8 cellular contexts compared by ENCODE assay signal in the genomic region with DNA sequence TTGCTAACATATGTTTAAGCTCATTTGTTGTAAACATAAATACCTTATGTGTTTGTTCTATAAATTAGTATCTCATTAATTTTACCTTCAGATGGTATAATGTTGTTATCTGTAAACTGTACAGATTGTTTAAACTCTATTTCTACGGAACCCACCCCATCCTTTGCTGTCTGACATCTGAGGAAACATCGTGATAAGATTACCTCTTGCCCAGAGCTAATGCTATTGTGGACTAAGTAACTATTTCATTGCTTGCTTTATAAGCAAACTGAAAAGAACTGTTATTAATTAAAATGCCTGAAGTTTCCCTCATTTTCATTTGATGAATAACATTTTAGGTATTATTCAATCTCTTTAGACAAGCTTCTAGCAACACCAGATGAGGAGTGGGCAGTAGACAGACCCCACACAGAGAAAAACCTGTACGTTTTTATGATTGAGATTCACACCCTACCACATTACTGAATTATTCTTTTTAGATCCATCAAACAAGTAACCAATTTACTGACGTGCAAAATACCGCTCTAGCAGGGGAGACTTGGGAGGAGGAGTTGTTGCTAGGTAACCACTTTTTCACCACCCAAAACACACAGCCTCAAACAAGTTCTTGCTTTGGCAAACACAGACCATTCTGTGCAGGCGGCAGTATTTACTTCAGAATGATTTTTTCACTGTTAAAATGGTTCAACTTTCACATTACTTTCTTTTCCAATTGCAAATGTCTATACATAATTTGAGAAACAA. TPM values are rescaled to one million over a fixed set of nuclear protein-coding genes. Genes with fewer than 3 reads are reported as not detected.
DNase-seq lines count a peak whose midpoint lies in the region; ATAC-seq and TF ChIP-seq lines count a peak whose summit lies in the region.

No MANE protein-coding gene starts in this region.

- H3K4me3 ChIP-seq in MM.1S (ENCODE audit: low read length), result no peak overlapping the region
- no peak overlapping the region for H3K4me3 ChIP-seq in right atrium auricular region

- H3K9me2 ChIP-seq in MM.1S (replicated peaks; ENCODE audit: insufficient read depth, low read length), result no peaks in the 10 kb centered on the region

- H3F3A ChIP-seq in MM.1S (ENCODE audit: insufficient read depth, low read length), result no peaks in the 10 kb centered on the region

- H3K9me3 ChIP-seq in MM.1S (replicated peaks; ENCODE audit: insufficient read depth, low read length) (no peaks in the 10 kb centered on the region), right atrium auricular region (no peaks in the 10 kb centered on the region)

- no peak overlapping the region for H3K4me2 ChIP-seq in MM.1S (ENCODE audit: low read depth, low read length)

- peak; percentile 92 for DNase-seq in DMS153 treated with DMSO at 0.1 percent for 48 hours (lab: John Stamatoyannopoulos, UW; ENCODE audit: unreplicated experiment)
- peak; percentile 100 for DNase-seq in NCI-H69 (lab: John Stamatoyannopoulos, UW)
- peak; percentile 2 to 81 for DNase-seq in hippocampal formation (lab: John Stamatoyannopoulos, UW)
- no peak for DNase-seq in MM.1S
- DNase-seq in right atrium auricular region (ENCODE audit: low spot score), result no peak

- no peak for TF ChIP-seq CTCF in MM.1S (IDR thresholded peaks at IDR 0.05; ENCODE audit: low read length)
- TF ChIP-seq CTCF in right atrium auricular region (IDR thresholded peaks at IDR 0.05), result no peak

- H3K27me3 ChIP-seq in MM.1S (replicated peaks; ENCODE audit: insufficient read depth, low read length) (no peaks in the 10 kb centered on the region), right atrium auricular region (no peaks in the 10 kb centered on the region)

- H3K4me1 ChIP-seq in MM.1S (ENCODE audit: low read length) (no peaks in the 10 kb centered on the region), right atrium auricular region (no peaks in the 10 kb centered on the region)

- no peak overlapping the region for H2AFZ ChIP-seq in MM.1S (ENCODE audit: low read length)

- H3K27ac ChIP-seq in MM.1S (ENCODE audit: low read length) (no peak overlapping the region), right atrium auricular region (no peak overlapping the region)

- ATAC-seq in HG03342 (IDR thresholded peaks at IDR 0.05; ENCODE audit: unreplicated experiment) (peak; percentile 84), GM19324 (IDR thresholded peaks at IDR 0.05; ENCODE audit: low FRiP score, unreplicated experiment) (no peak), HG02571 (IDR thresholded peaks at IDR 0.05; ENCODE audit: unreplicated experiment) (no peak)

- no peaks in the 10 kb centered on the region for H3K36me3 ChIP-seq in MM.1S (replicated peaks; ENCODE audit: insufficient read depth, low read length)
- H3K36me3 ChIP-seq in right atrium auricular region, result no peaks in the 10 kb centered on the region

- no peak overlapping the region for H3K9ac ChIP-seq in MM.1S (ENCODE audit: low read length)

- H3K79me2 ChIP-seq in MM.1S (ENCODE audit: low read length), result no peaks in the 10 kb centered on the region

- no peaks in the 10 kb centered on the region for H4K20me1 ChIP-seq in MM.1S (ENCODE audit: insufficient read depth, low read length)

RNA-seq across cellular contexts. Expression of gene SYT4, which starts 1.9 kb away (rescaled TPM):
- 10 to 100 TPM in 1 of 2 donors, 1 to 10 TPM in 1; 7.1 to 14.5 TPM for total RNA-seq in right atrium auricular region

Comparison
In these comparisons a context has a peak if more than half of its experiments do, and no peak if none do; other contexts are left out.
1. DNase-seq: peak in DMS153 treated with DMSO at 0.1 percent for 48 hours (single experiment), NCI-H69 (single experiment) and hippocampal formation (2 of 2); none in MM.1S (single experiment) and right atrium auricular region (single experiment).